Comparison of ENCODE assay signal across 33 cellular contexts in the genomic region with DNA sequence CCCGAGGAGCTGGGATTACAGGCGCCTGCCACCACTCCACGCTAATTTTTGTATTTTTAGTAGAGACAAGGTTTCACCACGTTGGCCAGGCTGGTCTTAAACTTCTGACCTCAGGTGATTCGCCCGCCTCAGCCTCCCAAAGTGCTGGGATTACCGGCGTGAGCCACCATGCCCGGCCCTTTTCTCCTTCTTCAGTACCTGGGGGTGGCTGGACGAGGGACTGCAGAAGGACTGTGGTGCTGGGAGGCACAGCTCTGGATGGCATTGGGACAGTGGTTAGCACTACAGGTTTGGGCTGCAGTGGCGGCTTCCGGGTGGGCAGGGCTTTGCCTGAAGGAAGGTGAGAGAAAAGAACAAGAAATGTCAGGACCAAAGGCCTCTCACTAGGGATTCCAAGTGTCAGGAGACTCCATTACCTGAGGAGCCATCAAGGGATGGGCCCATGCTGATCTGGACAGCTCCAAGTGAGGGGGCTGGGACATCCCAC. TPM values are rescaled to one million over a fixed set of nuclear protein-coding genes. Genes with fewer than 3 reads are reported as not detected.
"Had no signal": no experiment of that assay in that cellular context is flagged by ENCODE, and none has a peak within 500 bp of the region (broad histone marks: within the 10 kb centered on the region; RNA-seq: fewer than 3 reads in every experiment).

No MANE protein-coding gene starts in this region.

- ATAC-seq: activated CD4-positive, alpha-beta T cell treated with anti-CD3 and anti-CD28 coated beads for 36 hours; activated CD4-positive, CD25-positive, alpha-beta regulatory T cell treated with anti-CD3 and anti-CD28 coated beads, Interleukin-2, amount 50 U/mL, for 24 hours; activated naive CD8-positive, alpha-beta T cell treated with anti-CD3 and anti-CD28 coated beads, Interleukin-2, amount 50 U/mL, for 24 hours; activated T-cell treated with anti-CD3 and anti-CD28 coated beads, Interleukin-2, amount 50 U/mL, for 4 hours; esophagus mucosa; T-helper 17 cell had no signal

- H3K27ac ChIP-seq: adrenal gland, breast epithelium, cardiac muscle cell, colonic mucosa, WERI-Rb-1 had no signal

- H3K9me3 ChIP-seq: adrenal gland, breast epithelium, colonic mucosa had no signal

- H3K9me3 Mint-ChIP-seq: activated B cell treated with CpG ODN at 0.5 μM for 24 hours; activated CD4-positive, alpha-beta memory T cell treated with anti-CD3 and anti-CD28 coated beads, Interleukin-2, amount 10 ng/mL, durations not matched to agents 7 days and 5 days; activated CD4-positive, alpha-beta T cell treated with anti-CD3 and anti-CD28 coated beads, Interleukin-2, amount 10 ng/mL, durations not matched to agents 24 days and 14 days; activated naive CD4-positive, alpha-beta T cell treated with anti-CD3 and anti-CD28 coated beads for 36 hours; activated naive CD4-positive, alpha-beta T cell treated with anti-CD3 and anti-CD28 coated beads, Interleukin-2, amount 50 U/mL, for 24 hours; activated naive CD8-positive, alpha-beta T cell treated with anti-CD3 and anti-CD28 coated beads for 36 hours; activated naive CD8-positive, alpha-beta T cell treated with anti-CD3 and anti-CD28 coated beads, Interleukin-2, amount 50 U/mL, for 24 hours; activated T-cell treated with anti-CD3 and anti-CD28 coated beads, Interleukin-2, amount 50 U/mL, for 4 hours; activated T-helper 2 cell treated with anti-CD3 and anti-CD28 coated beads, Interferon-gamma antibody, Interleukin-2, Interleukin-4, amounts not matched to agents 10 μg/mL and 5 μg/mL and 100 μg/mL, durations not matched to agents 14 hours and 24 hours and 36 hours; brain; endodermal cell; T-helper 2 cell treated with Interferon-gamma antibody and Interleukin-4, amounts not matched to agents 5 μg/mL and 100 μg/mL, for 36 hours had no signal

- H3K27me3 ChIP-seq: adrenal gland, breast epithelium, cardiac muscle cell, colonic mucosa, dorsolateral prefrontal cortex had no signal

- H3K27ac Mint-ChIP-seq: activated B cell treated with CpG ODN at 0.5 μM for 24 hours; activated CD4-positive, alpha-beta memory T cell treated with anti-CD3 and anti-CD28 coated beads, Interleukin-2, amount 10 ng/mL, durations not matched to agents 7 days and 5 days; activated CD4-positive, alpha-beta T cell treated with anti-CD3 and anti-CD28 coated beads for 36 hours; activated CD4-positive, alpha-beta T cell treated with anti-CD3 and anti-CD28 coated beads, Interleukin-2, amount 10 ng/mL, durations not matched to agents 24 days and 14 days; activated naive CD4-positive, alpha-beta T cell treated with anti-CD3 and anti-CD28 coated beads for 36 hours; activated naive CD4-positive, alpha-beta T cell treated with anti-CD3 and anti-CD28 coated beads, Interleukin-2, amount 50 U/mL, for 24 hours; activated naive CD8-positive, alpha-beta T cell treated with anti-CD3 and anti-CD28 coated beads for 36 hours; activated naive CD8-positive, alpha-beta T cell treated with anti-CD3 and anti-CD28 coated beads, Interleukin-2, amount 50 U/mL, for 24 hours; activated T-helper 2 cell treated with anti-CD3 and anti-CD28 coated beads, Interferon-gamma antibody, Interleukin-2, Interleukin-4, amounts not matched to agents 10 μg/mL and 5 μg/mL and 100 μg/mL, durations not matched to agents 14 hours and 24 hours and 36 hours; brain; endodermal cell; T-helper 17 cell; T-helper 2 cell treated with Interferon-gamma antibody and Interleukin-4, amounts not matched to agents 5 μg/mL and 100 μg/mL, for 36 hours had no signal

- H3K27me3 Mint-ChIP-seq: activated B cell treated with CpG ODN at 0.5 μM for 24 hours; activated CD4-positive, alpha-beta memory T cell treated with anti-CD3 and anti-CD28 coated beads, Interleukin-2, amount 10 ng/mL, durations not matched to agents 7 days and 5 days; activated CD4-positive, alpha-beta T cell treated with anti-CD3 and anti-CD28 coated beads for 36 hours; activated CD4-positive, alpha-beta T cell treated with anti-CD3 and anti-CD28 coated beads, Interleukin-2, amount 10 ng/mL, durations not matched to agents 24 days and 14 days; activated naive CD4-positive, alpha-beta T cell treated with anti-CD3 and anti-CD28 coated beads, Interleukin-2, amount 50 U/mL, for 24 hours; activated naive CD8-positive, alpha-beta T cell treated with anti-CD3 and anti-CD28 coated beads for 36 hours; activated naive CD8-positive, alpha-beta T cell treated with anti-CD3 and anti-CD28 coated beads, Interleukin-2, amount 50 U/mL, for 24 hours; T-helper 17 cell had no signal

- H3K4me3 ChIP-seq: adrenal gland, breast epithelium, cardiac muscle cell, colonic mucosa, dorsolateral prefrontal cortex had no signal

- H3K4me3 Mint-ChIP-seq: activated B cell treated with CpG ODN at 0.5 μM for 24 hours; activated CD4-positive, alpha-beta memory T cell treated with anti-CD3 and anti-CD28 coated beads, Interleukin-2, amount 10 ng/mL, durations not matched to agents 7 days and 5 days; activated CD4-positive, alpha-beta T cell treated with anti-CD3 and anti-CD28 coated beads for 36 hours; activated CD4-positive, alpha-beta T cell treated with anti-CD3 and anti-CD28 coated beads, Interleukin-2, amount 10 ng/mL, durations not matched to agents 24 days and 14 days; activated naive CD4-positive, alpha-beta T cell treated with anti-CD3 and anti-CD28 coated beads for 36 hours; activated naive CD4-positive, alpha-beta T cell treated with anti-CD3 and anti-CD28 coated beads, Interleukin-2, amount 50 U/mL, for 24 hours; activated naive CD8-positive, alpha-beta T cell treated with anti-CD3 and anti-CD28 coated beads for 36 hours; activated naive CD8-positive, alpha-beta T cell treated with anti-CD3 and anti-CD28 coated beads, Interleukin-2, amount 50 U/mL, for 24 hours; activated T-cell treated with anti-CD3 and anti-CD28 coated beads, Interleukin-2, amount 50 U/mL, for 4 hours; endodermal cell; T-helper 17 cell; T-helper 2 cell treated with Interferon-gamma antibody and Interleukin-4, amounts not matched to agents 5 μg/mL and 100 μg/mL, for 36 hours had no signal

- DNase-seq: activated B cell treated with CpG ODN at 0.5 μM for 24 hours; activated CD4-positive, alpha-beta memory T cell treated with anti-CD3 and anti-CD28 coated beads, Interleukin-2, amount 10 ng/mL, durations not matched to agents 7 days and 5 days; activated CD4-positive, alpha-beta T cell treated with anti-CD3 and anti-CD28 coated beads for 36 hours; activated CD4-positive, alpha-beta T cell treated with anti-CD3 and anti-CD28 coated beads, Interleukin-2, amount 10 ng/mL, durations not matched to agents 24 days and 14 days; activated CD8-positive, alpha-beta memory T cell treated with anti-CD3 and anti-CD28 coated beads for 24 hours; activated effector memory CD4-positive, alpha-beta T cell treated with anti-CD3 and anti-CD28 coated beads, Interleukin-2, amount 50 U/mL, for 16 hours; activated naive CD4-positive, alpha-beta T cell treated with anti-CD3 and anti-CD28 coated beads for 36 hours; activated naive CD8-positive, alpha-beta T cell treated with anti-CD3 and anti-CD28 coated beads for 36 hours; activated naive CD8-positive, alpha-beta T cell treated with anti-CD3 and anti-CD28 coated beads, Interleukin-2, amount 50 U/mL, for 24 hours; activated T-cell treated with anti-CD3 and anti-CD28 coated beads, Interleukin-2, amount 50 U/mL, for 4 hours; adrenal gland; amygdala; aorta; central memory CD4-positive, alpha-beta T cell; cerebellar nuclear complex; colonic mucosa; dorsolateral prefrontal cortex; effector memory CD4-positive, alpha-beta T cell; endodermal cell; foreskin fibroblast; head of caudate nucleus; T-helper 17 cell; T1000; WERI-Rb-1 had no signal

RNA-seq across cellular contexts. Expression of gene PRRT1, which starts 31.1 kb away (rescaled TPM):
- total RNA-seq: activated B cell treated with CpG ODN at 0.5 μM for 24 hours, epithelial cell of proximal tubule had no signal
